In the genomic region with DNA sequence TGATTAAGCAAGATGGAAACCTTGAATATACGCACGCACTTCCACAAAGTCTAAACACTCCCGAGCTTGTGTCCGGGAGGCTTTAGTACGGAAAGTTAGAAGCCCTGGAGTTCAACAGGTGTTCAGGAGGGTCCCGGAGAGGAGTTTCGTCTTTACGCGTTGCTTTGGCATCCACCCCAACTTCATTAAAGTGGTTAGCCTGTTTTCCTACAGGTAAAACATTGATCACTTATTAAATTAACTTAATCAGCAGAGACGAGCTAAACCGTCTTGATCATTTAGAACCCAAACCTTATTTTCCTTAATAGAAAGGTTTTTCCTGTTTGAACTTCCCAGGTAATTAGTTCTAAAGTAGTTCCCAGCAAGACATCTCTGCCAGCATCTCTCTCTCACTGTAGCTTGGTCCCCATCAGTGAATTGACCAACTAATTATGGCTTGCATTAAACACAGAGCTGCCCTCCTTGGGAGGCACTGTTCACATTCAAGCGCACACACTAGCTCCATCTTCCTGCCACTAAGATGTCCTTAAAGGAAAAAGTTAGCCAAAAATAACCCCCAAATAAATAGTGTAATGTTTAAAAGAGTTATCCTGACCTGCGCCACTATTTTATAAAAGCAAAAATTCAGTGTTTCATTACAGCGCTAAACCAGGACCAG, we compare ENCODE assay signal across 10 cellular contexts. TPM values are rescaled to one million over a fixed set of nuclear protein-coding genes. Genes with fewer than 3 reads are reported as not detected.
DNase-seq lines count a peak whose midpoint lies in the region; ATAC-seq and TF ChIP-seq lines count a peak whose summit lies in the region.
"Had no signal": no experiment of that assay in that cellular context is flagged by ENCODE, and none has a peak within 500 bp of the region (broad histone marks: within the 10 kb centered on the region; RNA-seq: fewer than 3 reads in every experiment).

No MANE protein-coding gene starts in this region.

- H3K36me3 Mint-ChIP-seq in endodermal cell (ENCODE audit: low read depth): no peaks in the 10 kb centered on the region
- H3K36me3 Mint-ChIP-seq in naive thymus-derived CD8-positive, alpha-beta T cell: no peaks in the 10 kb centered on the region

- 0 out of 2 replicates have a peak, but pooled peaks have one; percentile 27 for ATAC-seq in Panc1
- ATAC-seq in naive thymus-derived CD8-positive, alpha-beta T cell: no peak
- ATAC-seq in GM18909 (IDR thresholded peaks at IDR 0.05; ENCODE audit: poor library complexity, unreplicated experiment): no peak
- ATAC-seq in HG03565 (IDR thresholded peaks at IDR 0.05; ENCODE audit: unreplicated experiment): no peak

- H3K27ac ChIP-seq in Panc1 (ENCODE audit: low read length) (peak overlapping the region; percentile 84), endodermal cell (ENCODE audit: low read depth, low read length) (no peak overlapping the region)
- H3K27ac ChIP-seq: neutrophil had no signal

- H3K9me3 Mint-ChIP-seq in endodermal cell: no peaks in the 10 kb centered on the region
- H3K9me3 Mint-ChIP-seq in naive thymus-derived CD8-positive, alpha-beta T cell: no peaks in the 10 kb centered on the region

- peaks cover 5% of the 10 kb centered on the region for H3K4me1 Mint-ChIP-seq in endodermal cell
- peaks cover 14 to 32% (median 25%) of the 10 kb centered on the region in 4 donors for H3K4me1 Mint-ChIP-seq in naive thymus-derived CD8-positive, alpha-beta T cell

- peak overlapping the region; percentile 50 for H3K4me3 Mint-ChIP-seq in endodermal cell
- H3K4me3 Mint-ChIP-seq in naive thymus-derived CD8-positive, alpha-beta T cell: peak overlapping the region; percentile 60 to 89 (median 79)

- H3K9ac ChIP-seq in endodermal cell (ENCODE audit: extremely low read depth, low read length, poor library complexity, severe bottlenecking): no peak overlapping the region

- no peaks in the 10 kb centered on the region; the same call in 1 of the 2 replicates for H3K36me3 ChIP-seq in BJ (ENCODE audit: control insufficient read depth, insufficient read depth, low read length)
- H3K36me3 ChIP-seq in Panc1 (ENCODE audit: control insufficient read depth, insufficient read depth, low read length): no peaks in the 10 kb centered on the region; the same call in 1 of the 2 replicates
- H3K36me3 ChIP-seq in endodermal cell (ENCODE audit: control insufficient read depth, insufficient read depth, low read length): no peaks in the 10 kb centered on the region
- H3K36me3 ChIP-seq: neutrophil had no signal

- H3K9me3 ChIP-seq in Panc1 (ENCODE audit: control insufficient read depth, insufficient read depth, low read depth, low read length) (no peaks in the 10 kb centered on the region), endodermal cell (ENCODE audit: control insufficient read depth, low read length) (no peaks in the 10 kb centered on the region)
- H3K9me3 ChIP-seq: neutrophil had no signal

- 30 to 64% methylated on average over 5 to 13 of the region's 14 CpGs for WGBS in endodermal cell (ENCODE audit: insufficient coverage in 1 of 2, insufficient read length in 1 of 2), 2 experiments

- CTCF ChIA-PET in BJ (lab: Yijun Ruan, JAX) (interaction anchor here (0.6 to 2.2 kb wide), 9 partner anchors 10 to 395 kb away, joined by 3 to 5 read pairs (median 3); no protein-coding TSS in a partner anchor), Panc1 (lab: Charles Lee) (interaction anchor here (1.0 kb wide), 1 partner anchor 227 kb away, joined by 5 read pairs; no protein-coding TSS in a partner anchor)

- intact Hi-C loops in Panc1 (cut with micrococcal nuclease; ENCODE audit: unreplicated experiment): loop anchor here (5.0 kb wide), 2 partner anchors 89 to 161 kb away; no protein-coding TSS in a partner anchor

- no peak overlapping the region for H3K27ac Mint-ChIP-seq in endodermal cell
- peak overlapping the region in 4 of 10 donors; percentile 41 to 87 (median 60) for H3K27ac Mint-ChIP-seq in naive thymus-derived CD8-positive, alpha-beta T cell

- H3K27me3 Mint-ChIP-seq in endodermal cell (ENCODE audit: insufficient read depth): peaks cover 65% of the 10 kb centered on the region
- H3K27me3 Mint-ChIP-seq in naive thymus-derived CD8-positive, alpha-beta T cell: peaks cover 0 to 53% (median 24%) of the 10 kb centered on the region in 5 donors

- POLR2A ChIA-PET in BJ (lab: Charles Lee) (no interaction called here), Panc1 (lab: Charles Lee) (interaction anchor here (0.6 to 0.7 kb wide), 3 partner anchors 16 to 326 kb away, joined by 3 to 5 read pairs (median 3); no protein-coding TSS in a partner anchor)
- POLR2A ChIA-PET in naive thymus-derived CD8-positive, alpha-beta T cell (lab: Charles Lee): no interaction called here

- H3K27me3 ChIP-seq in BJ (ENCODE audit: control insufficient read depth, insufficient read depth, low read length) (no peaks in the 10 kb centered on the region), Panc1 (ENCODE audit: control insufficient read depth, insufficient read depth, low read length) (no peaks in the 10 kb centered on the region), endodermal cell (ENCODE audit: control insufficient read depth, insufficient read depth, low read length, poor library complexity, severe bottlenecking) (peaks cover 77% of the 10 kb centered on the region)

- BruUV-seq in Panc1 (replicated peaks; lab: Mats Ljungman, UMichigan): no TSS peak

- H3K4me3 ChIP-seq in BJ (ENCODE audit: low read depth, low read length): peak overlapping the region; percentile 57
- H3K4me3 ChIP-seq in Panc1 (ENCODE audit: low read depth in 2 of 2, low read length in 2 of 2): peak overlapping the region; percentile 77 to 92
- H3K4me3 ChIP-seq in endodermal cell (ENCODE audit: low read length): no peak overlapping the region

- in situ Hi-C loops in Panc1 (cut with HindIII; ENCODE audit: low pct_unique_long_range_greater_than_20kb, low sequenced_read_pairs): no loop called here
- in situ Hi-C loops in GM13976 (cut with MboI; ENCODE audit: low sequenced_read_pairs, unreplicated experiment): no loop called here

- DNase-seq in BJ (ENCODE audit: low read depth) (no peak), Panc1 (ENCODE audit: low read depth, low spot score) (no peak), endodermal cell (no peak), GM13976 (ENCODE audit: low spot score) (no peak), GDM1 (lab: John Stamatoyannopoulos, UW) (no peak)
- no peak for DNase-seq in naive thymus-derived CD8-positive, alpha-beta T cell
- DNase-seq: NCI-H2227 treated with DMSO at 0.1 percent for 48 hours had no signal

- H3K4me1 ChIP-seq in Panc1 (ENCODE audit: control insufficient read depth, insufficient read depth, low read length) (peaks cover 46% of the 10 kb centered on the region), endodermal cell (ENCODE audit: control insufficient read depth, insufficient read depth, low read length) (peaks cover 5% of the 10 kb centered on the region)

- TF ChIP-seq CTCF in BJ (IDR thresholded peaks at IDR 0.05; ENCODE audit: insufficient read depth, low read depth, low read length) (no peak), Panc1 (IDR thresholded peaks at IDR 0.05) (peak; percentile 34), endodermal cell (conservative IDR thresholded peaks at IDR 0.05) (no peak), GM13976 (IDR thresholded peaks at IDR 0.05; ENCODE audit: borderline replicate concordance, control extremely low read depth, extremely low read depth, insufficient read depth, missing control alignments) (no peak)

RNA-seq across cellular contexts. Expression of a gene that starts 1.4 kb away (rescaled TPM):
- 12.8 and 13.1 TPM in 2 replicates for polyA plus RNA-seq in BJ (2011; rRNA removed)
- 15.2 and 15.8 TPM in 2 replicates for polyA minus RNA-seq in BJ (2011; rRNA and poly(A)+ RNA removed)
- total RNA-seq in Panc1 (2021; ENCODE audit: unreplicated experiment) (72.8 TPM), endodermal cell (1 to 10 TPM; 1.1 to 1.6 TPM)
- polyA plus RNA-seq in Panc1 (2012; ENCODE audit: insufficient read length): 140 TPM
- 0.68 TPM for polyA plus RNA-seq in endodermal cell (2013, experiment 1 of 2)
- 0.62 TPM for polyA plus RNA-seq in endodermal cell (2013, experiment 2 of 2)
- 1 to 10 TPM; 4.1 to 5.1 TPM for total RNA-seq in naive thymus-derived CD8-positive, alpha-beta T cell
- polyA plus RNA-seq in naive thymus-derived CD8-positive, alpha-beta T cell: 1 to 10 TPM; 2.0 to 9.0 (median 2.6) TPM

Comparison
In these comparisons a context has a peak if more than half of its experiments do, and no peak if none do; other contexts are left out.
1. RNA of a gene that starts 1.4 kb away (total RNA-seq): 72.8 TPM in Panc1 (single experiment); 4.1 to 5.1 TPM in naive thymus-derived CD8-positive, alpha-beta T cell and 1.1 to 1.6 TPM in endodermal cell; every median in the first group is over 10 times any median in the second.